In genomic region chr15:77425104-77425503, GRCh38 we compare ENCODE assay signal across 1 cellular context.
TF ChIP-seq lines count a peak whose summit lies in the region.

No MANE protein-coding gene starts in this region.

TF ChIP-seq in H1, 55 proteins besides CTCF, POLR2A, EP300 and RAD21:
- no peak for TF ChIP-seq SAP30 (IDR thresholded peaks at IDR 0.05; ENCODE audit: insufficient read depth, insufficient replicate concordance, low read length)
- no peak for TF ChIP-seq CHD7 (IDR thresholded peaks at IDR 0.05; ENCODE audit: insufficient replicate concordance, low read length)
- TF ChIP-seq CREB1 (IDR thresholded peaks at IDR 0.05): no peak
- no peak for TF ChIP-seq JUND (IDR thresholded peaks at IDR 0.05; ENCODE audit: low read length)
- no peak for TF ChIP-seq NRF1 (IDR thresholded peaks at IDR 0.05; ENCODE audit: low read depth, low read length)
- no peak for TF ChIP-seq TEAD4 (IDR thresholded peaks at IDR 0.05; ENCODE audit: low read depth, low read length)
- no peak for TF ChIP-seq CBX8 (IDR thresholded peaks at IDR 0.05; ENCODE audit: borderline replicate concordance, low read depth, low read length)
- TF ChIP-seq TBP (IDR thresholded peaks at IDR 0.05; ENCODE audit: low read depth, low read length): no peak
- no peak for TF ChIP-seq CTBP2 (IDR thresholded peaks at IDR 0.05; ENCODE audit: borderline replicate concordance, insufficient read depth, insufficient read length, low read length)
- no peak for TF ChIP-seq JUN (IDR thresholded peaks at IDR 0.05; ENCODE audit: low read depth, low read length)
- TF ChIP-seq SP2 (IDR thresholded peaks at IDR 0.05; ENCODE audit: low read length): no peak
- no peak for TF ChIP-seq FOSL1 (IDR thresholded peaks at IDR 0.05; ENCODE audit: insufficient read depth, low read depth, low read length)
- TF ChIP-seq E2F6 (IDR thresholded peaks at IDR 0.05): no peak
- no peak for TF ChIP-seq MAFK (IDR thresholded peaks at IDR 0.05; ENCODE audit: low read depth, low read length)
- TF ChIP-seq HDAC6 (IDR thresholded peaks at IDR 0.05; ENCODE audit: low read depth, low read length): no peak
- no peak for TF ChIP-seq SP1 (IDR thresholded peaks at IDR 0.05; ENCODE audit: low read depth, low read length)
- no peak for TF ChIP-seq RFX5 (IDR thresholded peaks at IDR 0.05; ENCODE audit: borderline replicate concordance, low read depth, low read length)
- no peak for TF ChIP-seq BACH1 (IDR thresholded peaks at IDR 0.05; ENCODE audit: low read length)
- TF ChIP-seq, protein P1, sequence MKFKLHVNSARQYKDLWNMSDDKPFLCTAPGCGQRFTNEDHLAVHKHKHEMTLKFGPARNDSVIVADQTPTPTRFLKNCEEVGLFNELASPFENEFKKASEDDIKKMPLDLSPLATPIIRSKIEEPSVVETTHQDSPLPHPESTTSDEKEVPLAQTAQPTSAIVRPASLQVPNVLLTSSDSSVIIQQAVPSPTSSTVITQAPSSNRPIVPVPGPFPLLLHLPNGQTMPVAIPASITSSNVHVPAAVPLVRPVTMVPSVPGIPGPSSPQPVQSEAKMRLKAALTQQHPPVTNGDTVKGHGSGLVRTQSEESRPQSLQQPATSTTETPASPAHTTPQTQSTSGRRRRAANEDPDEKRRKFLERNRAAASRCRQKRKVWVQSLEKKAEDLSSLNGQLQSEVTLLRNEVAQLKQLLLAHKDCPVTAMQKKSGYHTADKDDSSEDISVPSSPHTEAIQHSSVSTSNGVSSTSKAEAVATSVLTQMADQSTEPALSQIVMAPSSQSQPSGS (IDR thresholded peaks at IDR 0.05; ENCODE audit: low read length): no peak
- no peak for TF ChIP-seq ASH2L (IDR thresholded peaks at IDR 0.05; ENCODE audit: low read length)
